In genomic region chr11:72081184-72081644, GRCh38 we compare ENCODE assay signal across 9 cellular contexts. TPM values are rescaled to one million over a fixed set of nuclear protein-coding genes. Genes with fewer than 3 reads are reported as not detected.
DNase-seq lines count a peak whose midpoint lies in the region; ATAC-seq and TF ChIP-seq lines count a peak whose summit lies in the region.
"Had no signal": no experiment of that assay in that cellular context is flagged by ENCODE, and none has a peak within 500 bp of the region (broad histone marks: within the 10 kb centered on the region; RNA-seq: fewer than 3 reads in every experiment).

No MANE protein-coding gene starts in this region.

- H3K9me3 ChIP-seq in T-helper 17 cell (ENCODE audit: control insufficient read depth, low read length, poor library complexity, severe bottlenecking) = no peaks in the 10 kb centered on the region

- TF ChIP-seq CTCF in GM12875 (IDR thresholded peaks at IDR 0.05; ENCODE audit: borderline replicate concordance, insufficient read depth, low read depth, low read length) (no peak), fibroblast of pulmonary artery (IDR thresholded peaks at IDR 0.05; ENCODE audit: low read length, missing control alignments) (no peak), retinal pigment epithelial cell (conservative IDR thresholded peaks at IDR 0.05; ENCODE audit: low read depth, low read length) (no peak)

- H3K4me3 Mint-ChIP-seq in T-helper 17 cell = peak overlapping the region; percentile 100

- H3K4me3 ChIP-seq in GM12875 (ENCODE audit: low read depth, low read length) (peak overlapping the region; percentile 58), fibroblast of pulmonary artery (replicated peaks; ENCODE audit: low read depth, low read length) (peak overlapping the region; percentile 62), retinal pigment epithelial cell (ENCODE audit: low read length) (peak overlapping the region; percentile 69)

- H3K36me3 Mint-ChIP-seq in T-helper 17 cell (ENCODE audit: low read depth) = no peaks in the 10 kb centered on the region

- peak overlapping the region; percentile 97 for H3K27ac Mint-ChIP-seq in T-helper 17 cell

- no peak for DNase-seq in T-helper 17 cell
- no peak for DNase-seq in fibroblast of pulmonary artery (ENCODE audit: low read depth)
- no peak for DNase-seq in retinal pigment epithelial cell (ENCODE audit: low read depth)
- no peak for DNase-seq in NCI-H446 treated with DMSO at 0.1 percent for 48 hours (lab: John Stamatoyannopoulos, UW)
- no peak for DNase-seq in stimulated activated CD4-positive, alpha-beta T cell treated with anti-CD3 and anti-CD28 coated beads, Interleukin-2, amount 100 ng/mL, for 24 hours

- H3K4me1 Mint-ChIP-seq in T-helper 17 cell = peaks cover 51% of the 10 kb centered on the region

- ATAC-seq in T-helper 17 cell (no peak), GM21576 (IDR thresholded peaks at IDR 0.05; ENCODE audit: unreplicated experiment) (no peak), GM21381 (IDR thresholded peaks at IDR 0.05; ENCODE audit: unreplicated experiment) (no peak)

- H3K27me3 Mint-ChIP-seq in T-helper 17 cell = no peaks in the 10 kb centered on the region

RNA-seq across cellular contexts. Expression of gene LRRC51, which starts 0.6 kb away (rescaled TPM):
- 1 to 10 TPM in 1 of 2 donors, under 1 TPM in 1; 0.75 to 4.5 TPM for total RNA-seq in T-helper 17 cell

RNA-seq across cellular contexts. Expression of gene NUMA1, which starts 0.9 kb away (rescaled TPM):
- 100 to 1,000 TPM; 207 to 208 TPM for total RNA-seq in T-helper 17 cell

RNA-seq across cellular contexts. Expression of gene LAMTOR1, which starts 21.9 kb away (rescaled TPM):
- 10 to 100 TPM; 43.7 to 74.6 TPM for total RNA-seq in T-helper 17 cell

RNA-seq across cellular contexts. Expression of gene TOMT, which starts 24.5 kb away (rescaled TPM):
- total RNA-seq in T-helper 17 cell = not detected
- total RNA-seq: activated CD8-positive, alpha-beta memory T cell treated with anti-CD3 and anti-CD28 coated beads for 36 hours had no signal

RNA-seq across cellular contexts. Expression of gene ANAPC15, which starts 31.3 kb away (rescaled TPM):
- 10 to 100 TPM; 47.0 to 54.6 TPM for total RNA-seq in T-helper 17 cell
